In genomic region chr15:99384992-99385669, GRCh38 we compare ENCODE assay signal across 1 cellular context.
TF ChIP-seq lines count a peak whose summit lies in the region.

No MANE protein-coding gene starts in this region.

TF ChIP-seq in HepG2, 621 proteins besides CTCF, POLR2A, EP300 and RAD21 (continued from another document and continues in another):
- TF ChIP-seq GMEB2 (CRISPR knock-in tag; IDR thresholded peaks at IDR 0.05; ENCODE audit: low read depth): no peak
- TF ChIP-seq ZNF563 (CRISPR knock-in tag; IDR thresholded peaks at IDR 0.05): no peak
- peak; percentile 71; the same call in 1 of the 2 replicates for TF ChIP-seq HOMEZ (CRISPR knock-in tag; IDR thresholded peaks at IDR 0.05; ENCODE audit: low read depth)
- no peak for TF ChIP-seq NONO (IDR thresholded peaks at IDR 0.05)
- TF ChIP-seq NONO (CRISPR knock-in tag; conservative IDR thresholded peaks at IDR 0.05): no peak
- TF ChIP-seq MTERF4 (CRISPR knock-in tag; IDR thresholded peaks at IDR 0.05): no peak
- TF ChIP-seq TP53 (CRISPR knock-in tag; conservative IDR thresholded peaks at IDR 0.05): no peak
- no peak for TF ChIP-seq ZNF274 (CRISPR knock-in tag; IDR thresholded peaks at IDR 0.05)
- no peak for TF ChIP-seq ARNTL (CRISPR knock-in tag; IDR thresholded peaks at IDR 0.05)
- TF ChIP-seq ZNF543 (CRISPR knock-in tag; IDR thresholded peaks at IDR 0.05): no peak
- no peak for TF ChIP-seq ZSCAN9 (CRISPR knock-in tag; IDR thresholded peaks at IDR 0.05; ENCODE audit: borderline replicate concordance)
- 0 out of 2 replicates have a peak, but pooled peaks have one; percentile 30 for TF ChIP-seq ZNF644 (CRISPR knock-in tag; IDR thresholded peaks at IDR 0.05; ENCODE audit: low read depth)
- TF ChIP-seq FOXJ3 (CRISPR knock-in tag; IDR thresholded peaks at IDR 0.05; ENCODE audit: borderline replicate concordance): no peak
- TF ChIP-seq DNMT3B (CRISPR knock-in tag; conservative IDR thresholded peaks at IDR 0.05): no peak
- no peak for TF ChIP-seq ZNF530 (CRISPR knock-in tag; IDR thresholded peaks at IDR 0.05; ENCODE audit: low read depth)
- no peak for TF ChIP-seq MYC (CRISPR knock-in tag; IDR thresholded peaks at IDR 0.05; ENCODE audit: borderline replicate concordance)
- no peak for TF ChIP-seq DR1 (CRISPR knock-in tag; IDR thresholded peaks at IDR 0.05)
- TF ChIP-seq ASH2L (IDR thresholded peaks at IDR 0.05; ENCODE audit: insufficient read length, low read depth, low read length): peak; percentile 18
- no peak for TF ChIP-seq SRSF9 (IDR thresholded peaks at IDR 0.05; ENCODE audit: borderline replicate concordance, insufficient read depth, low read depth, low read length, poor library complexity, severe bottlenecking)
- TF ChIP-seq SMAD3 (CRISPR knock-in tag; IDR thresholded peaks at IDR 0.05): no peak
- TF ChIP-seq STAT6 (CRISPR knock-in tag; IDR thresholded peaks at IDR 0.05; ENCODE audit: borderline replicate concordance): no peak
- TF ChIP-seq HMG20B (CRISPR knock-in tag; conservative IDR thresholded peaks at IDR 0.05): no peak
- peak; percentile 43 for TF ChIP-seq ZNF687 (CRISPR knock-in tag; IDR thresholded peaks at IDR 0.05)
- no peak for TF ChIP-seq ZBTB49 (CRISPR knock-in tag; IDR thresholded peaks at IDR 0.05; ENCODE audit: borderline replicate concordance)
- no peak for TF ChIP-seq GATA4 (IDR thresholded peaks at IDR 0.05; ENCODE audit: borderline replicate concordance, low read depth)
- TF ChIP-seq NFIC (IDR thresholded peaks at IDR 0.05; ENCODE audit: low read length): no peak; the same call in 1 of the 2 replicates
- no peak for TF ChIP-seq ATF7-NPFF (CRISPR knock-in tag; IDR thresholded peaks at IDR 0.05; ENCODE audit: low read depth)
- TF ChIP-seq SATB2 (CRISPR knock-in tag; IDR thresholded peaks at IDR 0.05): no peak
- no peak for TF ChIP-seq ZNF792 (CRISPR knock-in tag; IDR thresholded peaks at IDR 0.05)
- peak; percentile 54; the same call in 1 of the 2 replicates for TF ChIP-seq FOSL1 (CRISPR knock-in tag; IDR thresholded peaks at IDR 0.05; ENCODE audit: borderline replicate concordance)
- no peak for TF ChIP-seq CEBPZ (IDR thresholded peaks at IDR 0.05; ENCODE audit: low read length)
- no peak for TF ChIP-seq ELK4 (CRISPR knock-in tag; IDR thresholded peaks at IDR 0.05; ENCODE audit: borderline replicate concordance)
- no peak for TF ChIP-seq DPF2 (CRISPR knock-in tag; IDR thresholded peaks at IDR 0.05; ENCODE audit: borderline replicate concordance, low read depth)
- TF ChIP-seq ATAD3A (CRISPR knock-in tag; IDR thresholded peaks at IDR 0.05): no peak
- TF ChIP-seq ZNF343 (CRISPR knock-in tag; IDR thresholded peaks at IDR 0.05): no peak
- TF ChIP-seq HNRNPH1 (optimal IDR thresholded peaks at IDR 0.05; ENCODE audit: low read depth, low read length): no peak
- no peak for TF ChIP-seq SOX13 (IDR thresholded peaks at IDR 0.05)
- peak in 1 of 2 experiments; percentile 51; a peak in 1 of 4 replicates for TF ChIP-seq SOX13 (CRISPR knock-in tag; conservative IDR thresholded peaks at IDR 0.05 in 1 of 2, IDR thresholded peaks at IDR 0.05 in 1 of 2)
- TF ChIP-seq ZBTB34 (CRISPR knock-in tag; IDR thresholded peaks at IDR 0.05): no peak
